Comparison of ENCODE assay signal across 13 cellular contexts in the genomic region with DNA sequence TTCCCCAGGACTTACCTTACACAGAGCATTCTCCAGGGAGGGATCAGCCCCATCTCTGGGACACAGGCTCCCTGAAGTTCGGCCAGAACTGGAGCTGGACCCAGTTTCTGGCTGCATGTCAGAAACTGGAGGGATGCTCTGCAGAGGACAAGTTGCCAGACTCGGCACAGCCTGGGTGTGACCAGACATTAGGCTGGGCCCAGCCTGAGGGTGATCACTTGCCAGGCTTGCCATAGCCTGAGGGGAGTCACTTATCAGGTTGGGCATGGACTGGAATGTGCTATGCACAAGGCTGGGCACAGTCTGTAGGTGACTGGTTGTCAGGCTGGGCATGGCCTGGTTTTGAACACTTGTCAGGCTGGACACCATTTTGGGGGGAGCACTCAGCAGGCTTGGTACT. TPM values are rescaled to one million over a fixed set of nuclear protein-coding genes. Genes with fewer than 3 reads are reported as not detected.
A peak's percentile ranks its signal among the peaks of the same experiment; 100 is the strongest.
DNase-seq lines count a peak whose midpoint lies in the region; ATAC-seq and TF ChIP-seq lines count a peak whose summit lies in the region.
"Had no signal": no experiment of that assay in that cellular context is flagged by ENCODE, and none has a peak within 500 bp of the region (broad histone marks: within the 10 kb centered on the region; RNA-seq: fewer than 3 reads in every experiment).

No MANE protein-coding gene starts in this region.

- H3K9me3 Mint-ChIP-seq in stimulated activated effector memory CD8-positive, alpha-beta T cell treated with anti-CD3 and anti-CD28 coated beads, Interleukin-12 subunit alpha, Interleukin-12 subunit beta, amount 100 ng/mL, for 72 hours: no peaks in the 10 kb centered on the region
- H3K9me3 Mint-ChIP-seq in progenitor cell of endocrine pancreas (ENCODE audit: low read depth): no peaks in the 10 kb centered on the region
- no peaks in the 10 kb centered on the region for H3K9me3 Mint-ChIP-seq in T-helper 2 cell treated with Interferon-gamma antibody and Interleukin-4, amounts not matched to agents 5 μg/mL and 100 μg/mL, for 36 hours
- H3K9me3 Mint-ChIP-seq: CD4-positive, alpha-beta memory T cell; H9 had no signal

- no peak for TF ChIP-seq CTCF in progenitor cell of endocrine pancreas (IDR thresholded peaks at IDR 0.05; ENCODE audit: unreplicated experiment)

- DNase-seq in G401 (ENCODE audit: low spot score): peak; percentile 24
- DNase-seq in cerebellar cortex (ENCODE audit: low spot score): peak; percentile 14
- no peak for DNase-seq in left cardiac atrium
- DNase-seq in stimulated activated effector memory CD8-positive, alpha-beta T cell treated with anti-CD3 and anti-CD28 coated beads, Interleukin-12 subunit alpha, Interleukin-12 subunit beta, amount 100 ng/mL, for 72 hours (ENCODE audit: low spot score in 2 of 2): no peak
- no peak for DNase-seq in NOMO-1 treated with DMSO at 0.1 percent for 48 hours (lab: John Stamatoyannopoulos, UW; ENCODE audit: unreplicated experiment)
- DNase-seq in progenitor cell of endocrine pancreas (ENCODE audit: low spot score, unreplicated experiment): no peak
- no peak for DNase-seq in T-helper 2 cell treated with Interferon-gamma antibody and Interleukin-4, amounts not matched to agents 5 μg/mL and 100 μg/mL, for 36 hours (ENCODE audit: low spot score)
- DNase-seq: CD4-positive, alpha-beta memory T cell; DMS79; GOT3; H9 had no signal

- no peaks in the 10 kb centered on the region for H3K4me1 Mint-ChIP-seq in stimulated activated effector memory CD8-positive, alpha-beta T cell treated with anti-CD3 and anti-CD28 coated beads, Interleukin-12 subunit alpha, Interleukin-12 subunit beta, amount 100 ng/mL, for 72 hours
- H3K4me1 Mint-ChIP-seq in progenitor cell of endocrine pancreas (ENCODE audit: low read depth): no peaks in the 10 kb centered on the region
- H3K4me1 Mint-ChIP-seq in T-helper 2 cell treated with Interferon-gamma antibody and Interleukin-4, amounts not matched to agents 5 μg/mL and 100 μg/mL, for 36 hours (ENCODE audit: low read depth): no peaks in the 10 kb centered on the region
- H3K4me1 Mint-ChIP-seq: B cell; CD4-positive, alpha-beta memory T cell; H9 had no signal

- no peak overlapping the region for H3K27ac Mint-ChIP-seq in stimulated activated effector memory CD8-positive, alpha-beta T cell treated with anti-CD3 and anti-CD28 coated beads, Interleukin-12 subunit alpha, Interleukin-12 subunit beta, amount 100 ng/mL, for 72 hours
- H3K27ac Mint-ChIP-seq in progenitor cell of endocrine pancreas: no peak overlapping the region
- H3K27ac Mint-ChIP-seq in T-helper 2 cell treated with Interferon-gamma antibody and Interleukin-4, amounts not matched to agents 5 μg/mL and 100 μg/mL, for 36 hours: no peak overlapping the region
- H3K27ac Mint-ChIP-seq: B cell; CD4-positive, alpha-beta memory T cell; H9 had no signal

- peaks cover 17% of the 10 kb centered on the region for H3K36me3 Mint-ChIP-seq in stimulated activated effector memory CD8-positive, alpha-beta T cell treated with anti-CD3 and anti-CD28 coated beads, Interleukin-12 subunit alpha, Interleukin-12 subunit beta, amount 100 ng/mL, for 72 hours
- peaks cover 3% of the 10 kb centered on the region for H3K36me3 Mint-ChIP-seq in progenitor cell of endocrine pancreas (ENCODE audit: insufficient read depth)
- peaks cover 7% of the 10 kb centered on the region for H3K36me3 Mint-ChIP-seq in T-helper 2 cell treated with Interferon-gamma antibody and Interleukin-4, amounts not matched to agents 5 μg/mL and 100 μg/mL, for 36 hours (ENCODE audit: low read depth)

- no peaks in the 10 kb centered on the region for H3K27me3 Mint-ChIP-seq in progenitor cell of endocrine pancreas
- H3K27me3 Mint-ChIP-seq in T-helper 2 cell treated with Interferon-gamma antibody and Interleukin-4, amounts not matched to agents 5 μg/mL and 100 μg/mL, for 36 hours (ENCODE audit: low read depth): no peaks in the 10 kb centered on the region
- H3K27me3 Mint-ChIP-seq: B cell; CD4-positive, alpha-beta memory T cell had no signal

- peak; percentile 50 to 88 for ATAC-seq in left cardiac atrium
- ATAC-seq in stimulated activated effector memory CD8-positive, alpha-beta T cell treated with anti-CD3 and anti-CD28 coated beads, Interleukin-12 subunit alpha, Interleukin-12 subunit beta, amount 100 ng/mL, for 72 hours: peak; percentile 33

- in situ Hi-C loops in G401 (cut with HindIII; ENCODE audit: low sequenced_read_pairs): no loop called here

- no peak overlapping the region for H3K4me3 Mint-ChIP-seq in stimulated activated effector memory CD8-positive, alpha-beta T cell treated with anti-CD3 and anti-CD28 coated beads, Interleukin-12 subunit alpha, Interleukin-12 subunit beta, amount 100 ng/mL, for 72 hours
- no peak overlapping the region for H3K4me3 Mint-ChIP-seq in progenitor cell of endocrine pancreas (ENCODE audit: low read depth)
- H3K4me3 Mint-ChIP-seq in T-helper 2 cell treated with Interferon-gamma antibody and Interleukin-4, amounts not matched to agents 5 μg/mL and 100 μg/mL, for 36 hours: no peak overlapping the region
- H3K4me3 Mint-ChIP-seq: B cell; CD4-positive, alpha-beta memory T cell; H9 had no signal

- intact Hi-C loops in left cardiac atrium (cut with DNase I): no loop called here

RNA-seq across cellular contexts. Expression of a gene that starts 30.7 kb away (rescaled TPM):
- 8.2 and 10.0 TPM in 2 replicates for total RNA-seq in G401 (2014; rRNA removed; shearing (Covaris generic))
- total RNA-seq in left cardiac atrium (10 to 100 TPM; 15.6 to 23.1 TPM), progenitor cell of endocrine pancreas (22.6 and 23.4 TPM in 2 replicates)
- total RNA-seq: CD4-positive, alpha-beta memory T cell; HT-29 had no signal

RNA-seq across cellular contexts. Expression of a gene that starts 57.8 kb away (rescaled TPM):
- 0.49 and 2.4 TPM in 2 replicates for total RNA-seq in G401 (2014; rRNA removed; shearing (Covaris generic))
- total RNA-seq in left cardiac atrium (1 to 10 TPM; 2.3 to 3.2 TPM), progenitor cell of endocrine pancreas (9.2 and 9.4 TPM in 2 replicates)

RNA-seq across cellular contexts. Expression of a gene that starts 57.9 kb away (rescaled TPM):
- 1,481 and 2,040 TPM in 2 replicates for total RNA-seq in G401 (2014; rRNA removed; shearing (Covaris generic))
- total RNA-seq in left cardiac atrium (100 to 1,000 TPM; 577 to 727 TPM), progenitor cell of endocrine pancreas (731 and 748 TPM in 2 replicates)

Comparison
In these comparisons a context has a peak if more than half of its experiments do, and no peak if none do; other contexts are left out.
1. DNase-seq: peak in G401 (single experiment) and cerebellar cortex (single experiment); none in left cardiac atrium (single experiment), stimulated activated effector memory CD8-positive, alpha-beta T cell treated with anti-CD3 and anti-CD28 coated beads, Interleukin-12 subunit alpha, Interleukin-12 subunit beta, amount 100 ng/mL, for 72 hours (0 of 2), NOMO-1 treated with DMSO at 0.1 percent for 48 hours (single experiment), progenitor cell of endocrine pancreas (single experiment) and T-helper 2 cell treated with Interferon-gamma antibody and Interleukin-4, amounts not matched to agents 5 μg/mL and 100 μg/mL, for 36 hours (single experiment).